6 cellular contexts compared by ENCODE assay signal in the genomic region with DNA sequence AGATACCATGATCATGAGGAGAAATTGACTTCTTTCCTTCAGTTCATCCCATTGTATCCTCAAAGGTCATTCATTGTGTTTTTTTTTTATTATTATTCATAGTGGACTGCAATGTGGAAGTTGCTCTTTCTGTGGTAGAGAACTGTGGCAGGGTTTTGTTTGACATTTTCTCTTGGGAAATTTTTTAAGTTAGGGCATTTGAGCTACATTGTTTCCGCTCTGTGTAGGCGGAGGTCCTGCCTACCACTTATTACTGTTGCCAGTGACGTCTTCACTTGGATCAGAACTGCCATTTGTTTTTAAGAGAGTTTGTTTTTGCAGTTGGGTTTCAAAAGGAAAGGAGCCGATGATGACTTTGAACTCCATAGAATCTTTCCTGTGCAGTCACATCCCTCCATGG.
"Had no signal": no experiment of that assay in that cellular context is flagged by ENCODE, and none has a peak within 500 bp of the region (broad histone marks: within the 10 kb centered on the region; RNA-seq: fewer than 3 reads in every experiment).

No MANE protein-coding gene starts in this region.

- H3K4me3 Mint-ChIP-seq: GM23338, H9, HFFc6 had no signal

- ATAC-seq: K562 had no signal

- H3K27ac Mint-ChIP-seq: GM23338, HFFc6 had no signal

- H3K4me2 ChIP-seq: GM23338 had no signal

- H3K4me3 ChIP-seq: GM23338, K562 had no signal

- H2AFZ ChIP-seq: GM23338 had no signal

- H3K9me3 Mint-ChIP-seq: GM23338 had no signal

- DNase-seq: H9, HCEC 1CT, HFFc6, IMR-90 had no signal
